In genomic region chr12:53268009-53268636, GRCh38 we compare ENCODE assay signal across 8 cellular contexts.
A peak's percentile ranks its signal among the peaks of the same experiment; 100 is the strongest.
DNase-seq lines count a peak whose midpoint lies in the region; ATAC-seq and TF ChIP-seq lines count a peak whose summit lies in the region.

Gene ESPL1 (plus strand): TSS chr12:53268299. CDS start chr12:53268767, 468 bp downstream.

- no peak for DNase-seq in AG09309 (ENCODE audit: low read depth)
- peak; percentile 81 for DNase-seq in NCI-H345 (lab: John Stamatoyannopoulos, UW)
- DNase-seq in activated CD4-positive, CD25-positive, alpha-beta regulatory T cell treated with anti-CD3 and anti-CD28 coated beads, Interleukin-2, amount 50 U/mL, for 16 hours (ENCODE audit: low read depth, low spot score) = peak; percentile 64
- peak; percentile 71 for DNase-seq in cerebellar cortex (ENCODE audit: low spot score)
- DNase-seq in kidney glomerular epithelial cell (lab: John Stamatoyannopoulos, UW) = peak; percentile 80
- peak; percentile 84 for DNase-seq in stimulated activated CD4-positive, alpha-beta T cell treated with anti-CD3 and anti-CD28 coated beads, Interleukin-1b, Interleukin-23, amount 100 ng/mL, for 48 hours

- ATAC-seq in GM18867 (IDR thresholded peaks at IDR 0.05; ENCODE audit: unreplicated experiment) (peak; percentile 82), HG03095 (IDR thresholded peaks at IDR 0.05; ENCODE audit: unreplicated experiment) (peak; percentile 75)

- TF ChIP-seq CTCF in AG09309 (IDR thresholded peaks at IDR 0.05; ENCODE audit: control insufficient read depth, insufficient read depth, low read depth, low read length, missing control alignments) = peak; percentile 40

- peak within 1 kb of the TSS; percentile 82 for H3K4me3 ChIP-seq in AG09309 (ENCODE audit: control insufficient read depth, low read depth, low read length)
